ENCODE assay signal across 13 cellular contexts in genomic region chr13:32840840-32841713, GRCh38.
DNase-seq lines count a peak whose midpoint lies in the region; ATAC-seq and TF ChIP-seq lines count a peak whose summit lies in the region.
"Had no signal": no experiment of that assay in that cellular context is flagged by ENCODE, and none has a peak within 500 bp of the region (broad histone marks: within the 10 kb centered on the region; RNA-seq: fewer than 3 reads in every experiment).

No MANE protein-coding gene starts in this region.

- peaks cover 2% of the 10 kb centered on the region for H3K9me3 Mint-ChIP-seq in activated CD8-positive, alpha-beta T cell treated with anti-CD3 and anti-CD28 coated beads for 36 hours
- H3K9me3 Mint-ChIP-seq in activated CD8-positive, alpha-beta T cell treated with anti-CD3 and anti-CD28 coated beads, Interleukin-2, amount 10 ng/mL, durations not matched to agents 7 days and 5 days (ENCODE audit: insufficient read depth): peaks cover 16% of the 10 kb centered on the region
- H3K9me3 Mint-ChIP-seq in stimulated activated memory B cell treated with anti-CD40 and anti-IgM and Interleukin-4, amounts not matched to agents 10 μg/mL and 1 μg/mL and 100 μg/mL, for 72 hours: peaks cover 3% of the 10 kb centered on the region

- H3K4ac ChIP-seq in IMR-90 (ENCODE audit: low read depth, low read length): peak overlapping the region; percentile 72

- in situ Hi-C loops in IMR-90 (cut with MboI; ENCODE audit: low sequenced_read_pairs): no loop called here
- in situ Hi-C loops in brain microvascular endothelial cell (cut with HindIII; ENCODE audit: low pct_ligation_motif_present, low sequenced_read_pairs): no loop called here
- in situ Hi-C loops in gastrocnemius medialis (cut with MboI; ENCODE audit: low sequenced_read_pairs in 4 of 4): no loop called here

- H2BK15ac ChIP-seq in IMR-90 (ENCODE audit: low read depth, low read length): peak overlapping the region; percentile 32; the same call in 1 of the 3 replicates

- peak overlapping the region; percentile 26 for H2AFZ ChIP-seq in IMR-90 (replicated peaks; ENCODE audit: low read length, poor library complexity)

- H3K4me2 ChIP-seq in IMR-90 (ENCODE audit: low read depth, low read length): no peak overlapping the region

- POLR2A ChIA-PET in activated CD8-positive, alpha-beta T cell treated with anti-CD3 and anti-CD28 coated beads for 36 hours (lab: Charles Lee): interaction anchor here (1.0 to 1.5 kb wide), 2 partner anchors 9 to 18 kb away, joined by 3 to 4 read pairs; no protein-coding TSS in a partner anchor
- POLR2A ChIA-PET in activated CD8-positive, alpha-beta T cell treated with anti-CD3 and anti-CD28 coated beads, Interleukin-2, amount 10 ng/mL, durations not matched to agents 7 days and 5 days (lab: Charles Lee): no interaction called here
- POLR2A ChIA-PET in IMR-90 (lab: Charles Lee; ENCODE audit: unreplicated experiment) (no interaction called here), HEK293T (lab: Yijun Ruan, JAX) (no interaction called here)

- H3K4me3 Mint-ChIP-seq in activated CD8-positive, alpha-beta T cell treated with anti-CD3 and anti-CD28 coated beads for 36 hours: no peak overlapping the region
- H3K4me3 Mint-ChIP-seq in activated CD8-positive, alpha-beta T cell treated with anti-CD3 and anti-CD28 coated beads, Interleukin-2, amount 10 ng/mL, durations not matched to agents 7 days and 5 days: no peak overlapping the region
- H3K4me3 Mint-ChIP-seq in stimulated activated memory B cell treated with anti-CD40 and anti-IgM and Interleukin-4, amounts not matched to agents 10 μg/mL and 1 μg/mL and 100 μg/mL, for 72 hours: no peak overlapping the region

- peak overlapping the region; percentile 59 for H2BK120ac ChIP-seq in IMR-90 (ENCODE audit: low read depth, low read length)

- dilution Hi-C loops in IMR-90 (cut with HindIII; ENCODE audit: low sequenced_read_pairs, unreplicated experiment): no loop called here

- peak overlapping the region; percentile 39 for H3K18ac ChIP-seq in IMR-90 (ENCODE audit: low read depth, low read length)

- H2BK20ac ChIP-seq in IMR-90 (ENCODE audit: low read depth, low read length): peak overlapping the region; percentile 62; the same call in 1 of the 2 replicates

- H3K27me3 ChIP-seq in IMR-90 (ENCODE audit: control insufficient read depth, insufficient read depth, low read length) (no peaks in the 10 kb centered on the region; the same call in 1 of the 2 replicates), brain microvascular endothelial cell (replicated peaks) (no peaks in the 10 kb centered on the region), gastrocnemius medialis (no peaks in the 10 kb centered on the region)
- H3K27me3 ChIP-seq: ascending aorta, ovary had no signal

- H3K4me3 ChIP-seq in IMR-90 (ENCODE audit: insufficient read depth, low read depth, low read length): no peak overlapping the region
- H3K4me3 ChIP-seq in brain microvascular endothelial cell (ENCODE audit: low read depth, low read length): no peak overlapping the region
- H3K4me3 ChIP-seq in gastrocnemius medialis: no peak overlapping the region
- H3K4me3 ChIP-seq: ascending aorta, ovary had no signal

- DNase-seq in activated CD8-positive, alpha-beta T cell treated with anti-CD3 and anti-CD28 coated beads for 36 hours: no peak
- no peak for DNase-seq in activated CD8-positive, alpha-beta T cell treated with anti-CD3 and anti-CD28 coated beads, Interleukin-2, amount 10 ng/mL, durations not matched to agents 7 days and 5 days
- no peak for DNase-seq in IMR-90
- no peak for DNase-seq in brain microvascular endothelial cell
- DNase-seq in gastrocnemius medialis: no peak
- no peak for DNase-seq in HEK293T (ENCODE audit: extremely low spot score)
- DNase-seq: activated CD4-positive, alpha-beta T cell treated with anti-CD3 and anti-CD28 coated beads, Interleukin-2, amount 50 U/mL, for 48 hours; NCI-H1048; SHP77 had no signal

- intact Hi-C loops in activated CD8-positive, alpha-beta T cell treated with anti-CD3 and anti-CD28 coated beads for 36 hours (cut with micrococcal nuclease): no loop called here
- intact Hi-C loops in IMR-90 (cut with micrococcal nuclease): no loop called here
- intact Hi-C loops in gastrocnemius medialis (cut with DNase I; ENCODE audit: low total_unique reads): no loop called here

- H4K5ac ChIP-seq in IMR-90 (ENCODE audit: low read depth, low read length): no peak overlapping the region

- no peak for TF ChIP-seq POLR2A in IMR-90 (IDR thresholded peaks at IDR 0.05; ENCODE audit: low read depth, low read length)
- TF ChIP-seq POLR2A in gastrocnemius medialis (IDR thresholded peaks at IDR 0.05): no peak

- TF ChIP-seq RAD21 in IMR-90 (IDR thresholded peaks at IDR 0.05; ENCODE audit: low read length): no peak

- no TSS peak for BruUV-seq in IMR-90 (replicated peaks; lab: Mats Ljungman, UMichigan)

- H3K14ac ChIP-seq in IMR-90 (replicated peaks; ENCODE audit: low read depth, low read length): peak overlapping the region; percentile 71

- H3K36me3 ChIP-seq in IMR-90 (ENCODE audit: control insufficient read depth, insufficient read depth, low read length) (no peaks in the 10 kb centered on the region), brain microvascular endothelial cell (replicated peaks) (no peaks in the 10 kb centered on the region), gastrocnemius medialis (no peaks in the 10 kb centered on the region)
- H3K36me3 ChIP-seq: ascending aorta, ovary had no signal

- peaks cover 12% of the 10 kb centered on the region for H3K4me1 Mint-ChIP-seq in activated CD8-positive, alpha-beta T cell treated with anti-CD3 and anti-CD28 coated beads for 36 hours (ENCODE audit: low read depth)
- H3K4me1 Mint-ChIP-seq in activated CD8-positive, alpha-beta T cell treated with anti-CD3 and anti-CD28 coated beads, Interleukin-2, amount 10 ng/mL, durations not matched to agents 7 days and 5 days (ENCODE audit: low read depth): peaks cover 24% of the 10 kb centered on the region
- H3K4me1 Mint-ChIP-seq in stimulated activated memory B cell treated with anti-CD40 and anti-IgM and Interleukin-4, amounts not matched to agents 10 μg/mL and 1 μg/mL and 100 μg/mL, for 72 hours: peaks cover 24% of the 10 kb centered on the region

- H2AK9ac ChIP-seq in IMR-90 (replicated peaks; ENCODE audit: low read depth, low read length, poor library complexity): no peak overlapping the region

- H3K36me3 Mint-ChIP-seq in activated CD8-positive, alpha-beta T cell treated with anti-CD3 and anti-CD28 coated beads for 36 hours (ENCODE audit: low read depth): peaks cover 2% of the 10 kb centered on the region
- H3K36me3 Mint-ChIP-seq in activated CD8-positive, alpha-beta T cell treated with anti-CD3 and anti-CD28 coated beads, Interleukin-2, amount 10 ng/mL, durations not matched to agents 7 days and 5 days (ENCODE audit: low read depth): peaks cover 27% of the 10 kb centered on the region
- H3K36me3 Mint-ChIP-seq in stimulated activated memory B cell treated with anti-CD40 and anti-IgM and Interleukin-4, amounts not matched to agents 10 μg/mL and 1 μg/mL and 100 μg/mL, for 72 hours: peaks cover under 1% of the 10 kb centered on the region

- H3K4me1 ChIP-seq in IMR-90 (ENCODE audit: control insufficient read depth, insufficient read depth, low read length) (peaks cover 23% of the 10 kb centered on the region), gastrocnemius medialis (no peaks in the 10 kb centered on the region)

- CTCF ChIA-PET in activated CD8-positive, alpha-beta T cell treated with anti-CD3 and anti-CD28 coated beads for 36 hours (lab: Charles Lee): interaction anchor here (0.8 kb wide), 1 partner anchor 15 kb away, joined by 3 read pairs; no protein-coding TSS in a partner anchor
- CTCF ChIA-PET in activated CD8-positive, alpha-beta T cell treated with anti-CD3 and anti-CD28 coated beads, Interleukin-2, amount 10 ng/mL, durations not matched to agents 7 days and 5 days (lab: Charles Lee): no interaction called here
- CTCF ChIA-PET in IMR-90 (lab: Yijun Ruan, JAX): no interaction called here
- CTCF ChIA-PET in HEK293T (lab: Yijun Ruan, JAX): no interaction called here

- H4K91ac ChIP-seq in IMR-90 (ENCODE audit: insufficient read depth, low read depth, low read length): peak overlapping the region; percentile 6; the same call in 1 of the 2 replicates

- H3K27me3 Mint-ChIP-seq in activated CD8-positive, alpha-beta T cell treated with anti-CD3 and anti-CD28 coated beads for 36 hours: no peaks in the 10 kb centered on the region
- no peaks in the 10 kb centered on the region for H3K27me3 Mint-ChIP-seq in activated CD8-positive, alpha-beta T cell treated with anti-CD3 and anti-CD28 coated beads, Interleukin-2, amount 10 ng/mL, durations not matched to agents 7 days and 5 days (ENCODE audit: low read depth)
- no peaks in the 10 kb centered on the region for H3K27me3 Mint-ChIP-seq in stimulated activated memory B cell treated with anti-CD40 and anti-IgM and Interleukin-4, amounts not matched to agents 10 μg/mL and 1 μg/mL and 100 μg/mL, for 72 hours

- H3K9me3 ChIP-seq in IMR-90 (ENCODE audit: control insufficient read depth, insufficient read depth, low read length) (peaks cover 2% of the 10 kb centered on the region; the same call in 1 of the 2 replicates), gastrocnemius medialis (no peaks in the 10 kb centered on the region)
- H3K9me3 ChIP-seq: ascending aorta, ovary had no signal

- peaks cover 5% of the 10 kb centered on the region for H3K9me1 ChIP-seq in IMR-90 (ENCODE audit: insufficient read depth, low read length)

- H3K23ac ChIP-seq in IMR-90 (ENCODE audit: low read depth, low read length): peak overlapping the region; percentile 63; the same call in 1 of the 2 replicates

- H3K27ac ChIP-seq in IMR-90 (ENCODE audit: insufficient read depth, low read length) (no peak overlapping the region), brain microvascular endothelial cell (no peak overlapping the region), gastrocnemius medialis (no peak overlapping the region)
- H3K27ac ChIP-seq: ascending aorta, ovary had no signal

- no peaks in the 10 kb centered on the region for H3K79me1 ChIP-seq in IMR-90 (ENCODE audit: low read depth in 1 of 2, low read length in 2 of 2)

- H2AK5ac ChIP-seq in IMR-90 (ENCODE audit: low read depth, low read length): peak overlapping the region; percentile 71; the same call in 1 of the 2 replicates

- 0% methylated on average over 1 of the region's 14 CpGs; no CpG with 5 or more reads in 1 of the 2 experiments for WGBS in IMR-90 (ENCODE audit: extremely low coverage in 2 of 2, insufficient read length in 1 of 2), 2 experiments

- H3K56ac ChIP-seq in IMR-90 (ENCODE audit: extremely low read depth, insufficient read depth, low read length): no peak overlapping the region

- no peak overlapping the region for H3K27ac Mint-ChIP-seq in activated CD8-positive, alpha-beta T cell treated with anti-CD3 and anti-CD28 coated beads for 36 hours
- H3K27ac Mint-ChIP-seq in activated CD8-positive, alpha-beta T cell treated with anti-CD3 and anti-CD28 coated beads, Interleukin-2, amount 10 ng/mL, durations not matched to agents 7 days and 5 days: no peak overlapping the region
- H3K27ac Mint-ChIP-seq in stimulated activated memory B cell treated with anti-CD40 and anti-IgM and Interleukin-4, amounts not matched to agents 10 μg/mL and 1 μg/mL and 100 μg/mL, for 72 hours: no peak overlapping the region

- H2BK5ac ChIP-seq in IMR-90 (ENCODE audit: low read depth, low read length, poor library complexity, severe bottlenecking): no peak overlapping the region

- peak overlapping the region in 1 of 2 experiments; percentile 26; a peak in 1 of 4 replicates for H4K8ac ChIP-seq in IMR-90 (ENCODE audit: low read depth in 2 of 2, low read length in 2 of 2)

- no peak overlapping the region for H3K9ac ChIP-seq in IMR-90 (ENCODE audit: low read depth, low read length)

- peak; percentile 46 for ATAC-seq in activated CD8-positive, alpha-beta T cell treated with anti-CD3 and anti-CD28 coated beads for 36 hours
- no peak for ATAC-seq in activated CD8-positive, alpha-beta T cell treated with anti-CD3 and anti-CD28 coated beads, Interleukin-2, amount 10 ng/mL, durations not matched to agents 7 days and 5 days
- ATAC-seq in GM21515 (IDR thresholded peaks at IDR 0.05; ENCODE audit: unreplicated experiment): peak; percentile 47
- ATAC-seq in IMR-90 (ENCODE audit: low read depth): no peak
- peak; percentile 62 for ATAC-seq in stimulated activated memory B cell treated with anti-CD40 and anti-IgM and Interleukin-4, amounts not matched to agents 10 μg/mL and 1 μg/mL and 100 μg/mL, for 72 hours
- no peak for ATAC-seq in gastrocnemius medialis

- no peaks in the 10 kb centered on the region for H4K20me1 ChIP-seq in IMR-90 (ENCODE audit: insufficient read depth, low read length)

- TF ChIP-seq CTCF in activated CD8-positive, alpha-beta T cell treated with anti-CD3 and anti-CD28 coated beads for 36 hours (IDR thresholded peaks at IDR 0.05): no peak
- TF ChIP-seq CTCF in IMR-90 (conservative IDR thresholded peaks at IDR 0.05; ENCODE audit: low read depth, low read length) (no peak), brain microvascular endothelial cell (IDR thresholded peaks at IDR 0.05; ENCODE audit: low read depth, low read length, missing control alignments) (no peak), gastrocnemius medialis (IDR thresholded peaks at IDR 0.05 in 4 of 5, conservative IDR thresholded peaks at IDR 0.05 in 1 of 5) (no peak)

Comparison
In these comparisons a context has a peak if more than half of its experiments do, and no peak if none do; other contexts are left out.
1. ATAC-seq: peak in activated CD8-positive, alpha-beta T cell treated with anti-CD3 and anti-CD28 coated beads for 36 hours (single experiment), GM21515 (single experiment) and stimulated activated memory B cell treated with anti-CD40 and anti-IgM and Interleukin-4, amounts not matched to agents 10 μg/mL and 1 μg/mL and 100 μg/mL, for 72 hours (single experiment); none in activated CD8-positive, alpha-beta T cell treated with anti-CD3 and anti-CD28 coated beads, Interleukin-2, amount 10 ng/mL, durations not matched to agents 7 days and 5 days (single experiment), IMR-90 (single experiment) and gastrocnemius medialis (0 of 2).